ENCODE assay signal across 28 cellular contexts in the genomic region with DNA sequence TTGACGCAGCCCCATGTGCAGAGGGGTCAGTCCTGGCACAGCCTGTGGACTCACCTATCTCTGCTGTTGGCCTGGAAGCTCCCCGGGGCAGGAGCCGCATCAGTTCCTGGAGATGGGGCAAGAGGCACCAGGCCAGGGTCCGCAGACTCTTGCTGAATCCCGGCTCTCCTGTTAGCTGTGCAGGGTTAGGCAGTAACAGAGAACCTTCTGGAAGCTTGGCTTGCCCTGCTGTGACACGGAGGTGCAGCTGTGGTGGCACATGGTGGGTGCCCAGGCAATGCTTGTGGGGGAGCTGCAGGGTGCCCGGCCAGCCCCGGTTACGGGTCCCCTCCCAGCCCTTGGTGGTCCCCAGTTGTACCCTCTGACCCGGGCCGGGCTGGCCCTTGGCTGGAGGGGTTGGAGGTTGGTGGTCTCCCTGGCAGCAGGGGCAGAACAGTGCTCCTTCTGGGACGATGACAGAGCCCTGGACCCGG. TPM values are rescaled to one million over a fixed set of nuclear protein-coding genes. Genes with fewer than 3 reads are reported as not detected.
"Had no signal": no experiment of that assay in that cellular context is flagged by ENCODE, and none has a peak within 500 bp of the region (broad histone marks: within the 10 kb centered on the region; RNA-seq: fewer than 3 reads in every experiment).

No MANE protein-coding gene starts in this region.

- ATAC-seq: activated CD4-positive, alpha-beta T cell treated with anti-CD3 and anti-CD28 coated beads for 36 hours; body of pancreas; foreskin keratinocyte; naive thymus-derived CD4-positive, alpha-beta T cell; pancreas; stimulated activated naive CD8-positive, alpha-beta T cell treated with anti-CD3 and anti-CD28 coated beads, Interleukin-15, amount 100 ng/mL, for 72 hours; WTC11 had no signal

- H3K36me3 ChIP-seq: neural progenitor cell, pancreas, suprapubic skin, transverse colon, vagina had no signal

- H3K4me2 ChIP-seq: neural progenitor cell had no signal

- FAIRE-seq: colon, keratinocyte, pancreas, TTC549 had no signal

- H2AFZ ChIP-seq: neural progenitor cell had no signal

- H3K27me3 Mint-ChIP-seq: activated CD4-positive, alpha-beta T cell treated with anti-CD3 and anti-CD28 coated beads for 36 hours; stimulated activated naive CD8-positive, alpha-beta T cell treated with anti-CD3 and anti-CD28 coated beads, Interleukin-15, amount 100 ng/mL, for 72 hours had no signal

- H3K27me3 ChIP-seq: body of pancreas, neural progenitor cell, pancreas, vagina had no signal

- DNase-seq: activated CD4-positive, alpha-beta memory T cell treated with anti-CD3 and anti-CD28 coated beads for 36 hours; activated CD4-positive, alpha-beta T cell treated with anti-CD3 and anti-CD28 coated beads for 36 hours; activated naive CD4-positive, alpha-beta T cell treated with Interleukin-2 at 50 U/mL for 16 hours; activated naive CD8-positive, alpha-beta T cell treated with anti-CD3 and anti-CD28 coated beads, Interleukin-2, amount 10 ng/mL, durations not matched to agents 7 days and 5 days; amygdala; body of pancreas; caudate nucleus; endodermal cell; foreskin keratinocyte; hypothalamus; naive thymus-derived CD4-positive, alpha-beta T cell; stimulated activated CD4-positive, alpha-beta T cell treated with anti-CD3 and anti-CD28 coated beads, Interleukin-15, amount 100 ng/mL, for 24 hours; stimulated activated CD4-positive, alpha-beta T cell treated with anti-CD3 and anti-CD28 coated beads, Interleukin-4, amount 100 ng/mL, for 1 hour; stimulated activated naive CD8-positive, alpha-beta T cell treated with anti-CD3 and anti-CD28 coated beads, Interleukin-15, amount 100 ng/mL, for 72 hours; transverse colon had no signal

- H3K9ac ChIP-seq: neural progenitor cell had no signal

- H3K27ac ChIP-seq: body of pancreas, dorsolateral prefrontal cortex, epithelial cell of prostate, foreskin keratinocyte, neural progenitor cell, pancreas, skin epidermis, suprapubic skin, transverse colon, vagina had no signal

- H3K4me3 ChIP-seq: body of pancreas, dorsolateral prefrontal cortex, neural progenitor cell, pancreas, skin epidermis, suprapubic skin, transverse colon, vagina had no signal

- H3K36me3 Mint-ChIP-seq: activated CD4-positive, alpha-beta memory T cell treated with anti-CD3 and anti-CD28 coated beads for 36 hours; activated naive CD8-positive, alpha-beta T cell treated with anti-CD3 and anti-CD28 coated beads, Interleukin-2, amount 10 ng/mL, durations not matched to agents 7 days and 5 days; naive thymus-derived CD4-positive, alpha-beta T cell; neural progenitor cell had no signal

- H3K9me3 ChIP-seq: body of pancreas, pancreas, suprapubic skin, transverse colon, vagina had no signal

- H3K9me3 Mint-ChIP-seq: activated T-helper 2 cell treated with anti-CD3 and anti-CD28 coated beads, Interferon-gamma antibody, Interleukin-2, Interleukin-4, amounts not matched to agents 10 μg/mL and 5 μg/mL and 100 μg/mL, durations not matched to agents 14 hours and 24 hours and 36 hours; stimulated activated naive CD8-positive, alpha-beta T cell treated with anti-CD3 and anti-CD28 coated beads, Interleukin-15, amount 100 ng/mL, for 72 hours; T-helper 2 cell treated with Interferon-gamma antibody and Interleukin-4, amounts not matched to agents 5 μg/mL and 100 μg/mL, for 36 hours had no signal

- H3K4me1 ChIP-seq: body of pancreas, foreskin keratinocyte, neural progenitor cell, pancreas, suprapubic skin, transverse colon, vagina had no signal

- H3K4me3 Mint-ChIP-seq: activated CD4-positive, alpha-beta memory T cell treated with anti-CD3 and anti-CD28 coated beads for 36 hours; activated CD4-positive, alpha-beta T cell treated with anti-CD3 and anti-CD28 coated beads for 36 hours; activated naive CD8-positive, alpha-beta T cell treated with anti-CD3 and anti-CD28 coated beads, Interleukin-2, amount 10 ng/mL, durations not matched to agents 7 days and 5 days; endodermal cell; naive thymus-derived CD4-positive, alpha-beta T cell; neural progenitor cell; stimulated activated naive CD8-positive, alpha-beta T cell treated with anti-CD3 and anti-CD28 coated beads, Interleukin-15, amount 100 ng/mL, for 72 hours; T-helper 2 cell treated with Interferon-gamma antibody and Interleukin-4, amounts not matched to agents 5 μg/mL and 100 μg/mL, for 36 hours; WTC11 had no signal

- H3K4me1 Mint-ChIP-seq: activated CD4-positive, alpha-beta T cell treated with anti-CD3 and anti-CD28 coated beads for 36 hours; activated naive CD8-positive, alpha-beta T cell treated with anti-CD3 and anti-CD28 coated beads, Interleukin-2, amount 10 ng/mL, durations not matched to agents 7 days and 5 days; endodermal cell; naive thymus-derived CD4-positive, alpha-beta T cell; stimulated activated naive CD8-positive, alpha-beta T cell treated with anti-CD3 and anti-CD28 coated beads, Interleukin-15, amount 100 ng/mL, for 72 hours had no signal

RNA-seq across cellular contexts. Expression of a gene that starts 26.0 kb away (rescaled TPM):
- polyA plus RNA-seq: keratinocyte had no signal
